In genomic region chr16:57108432-57108831, GRCh38 we compare ENCODE assay signal across 19 cellular contexts.
"Had no signal": no experiment of that assay in that cellular context is flagged by ENCODE, and none has a peak within 500 bp of the region (broad histone marks: within the 10 kb centered on the region; RNA-seq: fewer than 3 reads in every experiment).

No MANE protein-coding gene starts in this region.

- H3K9ac ChIP-seq: parathyroid adenoma had no signal

- H3K27ac ChIP-seq: parathyroid adenoma, right lobe of liver, thyroid gland, vagina had no signal

- H3K4me1 ChIP-seq: parathyroid adenoma, right lobe of liver had no signal

- H3K79me2 ChIP-seq: parathyroid adenoma had no signal

- H2AFZ ChIP-seq: parathyroid adenoma had no signal

- DNase-seq: effector memory CD8-positive, alpha-beta T cell; head of caudate nucleus; natural killer cell; right lobe of liver; small intestine; stimulated activated CD4-positive, alpha-beta T cell treated with anti-CD3 and anti-CD28 coated beads, Interleukin-15, amount 100 ng/mL, for 24 hours; stimulated activated CD4-positive, alpha-beta T cell treated with anti-CD3 and anti-CD28 coated beads, Interleukin-2, amount 100 ng/mL, for 48 hours; stimulated activated naive CD4-positive, alpha-beta T cell; stimulated activated naive CD8-positive, alpha-beta T cell treated with anti-CD3 and anti-CD28 coated beads, Interleukin-15, amount 100 ng/mL, for 72 hours; thyroid gland; trophoblast cell had no signal

- H3K4me3 ChIP-seq: lung, right lobe of liver, thyroid gland, vagina had no signal

- FAIRE-seq: colon, endometrium, frontal cortex, keratinocyte, small intestine had no signal

- H3K27me3 ChIP-seq: right lobe of liver, thyroid gland, vagina had no signal

- H3K36me3 ChIP-seq: right lobe of liver, thyroid gland had no signal

- H3K9me3 ChIP-seq: right lobe of liver, thyroid gland, vagina had no signal

- ATAC-seq: effector memory CD8-positive, alpha-beta T cell; left lobe of liver; natural killer cell; right lobe of liver; stimulated activated naive CD8-positive, alpha-beta T cell treated with anti-CD3 and anti-CD28 coated beads, Interleukin-15, amount 100 ng/mL, for 72 hours had no signal
